10 cellular contexts compared by ENCODE assay signal in genomic region chr15:83283813-83284562, GRCh38. TPM values are rescaled to one million over a fixed set of nuclear protein-coding genes. Genes with fewer than 3 reads are reported as not detected.
DNase-seq lines count a peak whose midpoint lies in the region; ATAC-seq, FAIRE-seq and TF ChIP-seq lines count a peak whose summit lies in the region.
"Had no signal": no experiment of that assay in that cellular context is flagged by ENCODE, and none has a peak within 500 bp of the region (broad histone marks: within the 10 kb centered on the region; RNA-seq: fewer than 3 reads in every experiment).

No MANE protein-coding gene starts in this region.

- H3K27ac Mint-ChIP-seq in T-helper 2 cell treated with Interferon-gamma antibody and Interleukin-4, amounts not matched to agents 5 μg/mL and 100 μg/mL, for 36 hours, result no peak overlapping the region
- peak overlapping the region; percentile 99 for H3K27ac Mint-ChIP-seq in MCF 10A (ENCODE audit: low read depth, unreplicated experiment)

- H3K9ac ChIP-seq in keratinocyte (ENCODE audit: control insufficient read depth, extremely low read depth, insufficient read depth, low read length), result peak overlapping the region; percentile 94

- H3K4me1 ChIP-seq in keratinocyte (ENCODE audit: control insufficient read depth, extremely low read depth, insufficient read depth, low read length), result peaks cover 48% of the 10 kb centered on the region
- no peaks in the 10 kb centered on the region for H3K4me1 ChIP-seq in thymus (ENCODE audit: control insufficient read depth, insufficient read depth, low read length)

- TF ChIP-seq CTCF in MCF 10A (IDR thresholded peaks at IDR 0.05; ENCODE audit: unreplicated experiment) (no peak), keratinocyte (optimal IDR thresholded peaks at IDR 0.05 in 1 of 3, IDR thresholded peaks at IDR 0.05 in 1 of 3, conservative IDR thresholded peaks at IDR 0.05 in 1 of 3; ENCODE audit: extremely low read depth in 1 of 3, insufficient read depth in 2 of 3, low read length in 3 of 3) (no peak)

- H3K79me2 ChIP-seq in keratinocyte (ENCODE audit: control insufficient read depth, insufficient read depth, low read length), result peaks cover 57% of the 10 kb centered on the region

- peaks cover 74% of the 10 kb centered on the region for H3K27me3 Mint-ChIP-seq in T-helper 2 cell treated with Interferon-gamma antibody and Interleukin-4, amounts not matched to agents 5 μg/mL and 100 μg/mL, for 36 hours (ENCODE audit: low read depth)
- H3K27me3 Mint-ChIP-seq in MCF 10A (ENCODE audit: insufficient read depth, unreplicated experiment), result no peaks in the 10 kb centered on the region

- no peaks in the 10 kb centered on the region for H3K9me1 ChIP-seq in keratinocyte (ENCODE audit: control insufficient read depth, extremely low read depth, insufficient read depth, low read length)

- FAIRE-seq in keratinocyte (lab: Jason Lieb, UNC), result no peak

- H3K4me3 Mint-ChIP-seq in T-helper 2 cell treated with Interferon-gamma antibody and Interleukin-4, amounts not matched to agents 5 μg/mL and 100 μg/mL, for 36 hours, result peak overlapping the region; percentile 55
- H3K4me3 Mint-ChIP-seq in MCF 10A (ENCODE audit: unreplicated experiment), result peak overlapping the region; percentile 99

- H3K36me3 ChIP-seq in keratinocyte (ENCODE audit: control insufficient read depth in 2 of 2, extremely low read depth in 1 of 2, insufficient read depth in 2 of 2, low read length in 2 of 2) (peaks cover 5 to 28% of the 10 kb centered on the region in 2 experiments), thymus (ENCODE audit: control insufficient read depth, insufficient read depth) (no peaks in the 10 kb centered on the region)

- H3K9me3 ChIP-seq in keratinocyte (ENCODE audit: control insufficient read depth, low read depth, low read length) (no peaks in the 10 kb centered on the region), thymus (ENCODE audit: control insufficient read depth) (no peaks in the 10 kb centered on the region)

- CTCF ChIA-PET in MCF 10A (lab: Yijun Ruan, JAX), result interaction anchor here (1.1 to 1.3 kb wide), 3 partner anchors 38 to 152 kb away, joined by 3 read pairs; no protein-coding TSS in a partner anchor

- no peaks in the 10 kb centered on the region for H3K9me3 Mint-ChIP-seq in T-helper 2 cell treated with Interferon-gamma antibody and Interleukin-4, amounts not matched to agents 5 μg/mL and 100 μg/mL, for 36 hours
- no peaks in the 10 kb centered on the region for H3K9me3 Mint-ChIP-seq in MCF 10A (ENCODE audit: unreplicated experiment)

- no peak for DNase-seq in T-helper 2 cell treated with Interferon-gamma antibody and Interleukin-4, amounts not matched to agents 5 μg/mL and 100 μg/mL, for 36 hours (ENCODE audit: low spot score)
- DNase-seq in T-helper 2 cell (no peak), MCF 10A (ENCODE audit: unreplicated experiment) (no peak), keratinocyte (ENCODE audit: low read depth, low spot score) (no peak), LoVo (ENCODE audit: low spot score) (no peak)
- DNase-seq in stimulated activated CD4-positive, alpha-beta T cell treated with anti-CD3 and anti-CD28 coated beads, Interleukin-2, amount 100 ng/mL, for 48 hours, result no peak

- WGBS in thymus, result 6% methylated on average over 81 of the region's 81 CpGs

- H3K4me3 ChIP-seq in keratinocyte (ENCODE audit: control insufficient read depth in 2 of 3, extremely low read depth in 1 of 3, insufficient read depth in 2 of 3, low read depth in 1 of 3, low read length in 3 of 3) (peak overlapping the region; percentile 79 to 90 (median 83)), thymus (ENCODE audit: low read length) (peak overlapping the region; percentile 29)

- H3K4me2 ChIP-seq in keratinocyte (ENCODE audit: control insufficient read depth, extremely low read depth, insufficient read depth, low read depth, low read length), result no peak overlapping the region

- H3K36me3 Mint-ChIP-seq in T-helper 2 cell treated with Interferon-gamma antibody and Interleukin-4, amounts not matched to agents 5 μg/mL and 100 μg/mL, for 36 hours (ENCODE audit: low read depth), result no peaks in the 10 kb centered on the region
- peaks cover 48% of the 10 kb centered on the region for H3K36me3 Mint-ChIP-seq in MCF 10A (ENCODE audit: insufficient read depth, unreplicated experiment)

- H3K4me1 Mint-ChIP-seq in T-helper 2 cell treated with Interferon-gamma antibody and Interleukin-4, amounts not matched to agents 5 μg/mL and 100 μg/mL, for 36 hours (ENCODE audit: low read depth), result peaks cover 2% of the 10 kb centered on the region
- peaks cover 59% of the 10 kb centered on the region for H3K4me1 Mint-ChIP-seq in MCF 10A (ENCODE audit: insufficient read depth, unreplicated experiment)

- POLR2A ChIA-PET in MCF 10A (lab: Yijun Ruan, JAX), result interaction anchor here (0.8 to 11.4 kb wide), 12 partner anchors 9 to 473 kb away, joined by 3 to 269 read pairs (median 8); no protein-coding TSS in a partner anchor

- peaks cover 5% of the 10 kb centered on the region for H4K20me1 ChIP-seq in keratinocyte (ENCODE audit: control insufficient read depth, extremely low read depth, insufficient read depth, low read length)

- intact Hi-C loops in MCF 10A (cut with micrococcal nuclease), result loop anchor here (2.0 kb wide), 2 partner anchors 95 to 153 kb away; no protein-coding TSS in a partner anchor

- H2AFZ ChIP-seq in keratinocyte (ENCODE audit: control insufficient read depth, low read length), result no peak overlapping the region

- H3K27ac ChIP-seq in keratinocyte (ENCODE audit: control insufficient read depth, insufficient read depth, low read length) (peak overlapping the region; percentile 88), thymus (ENCODE audit: low read depth) (peak overlapping the region; percentile 58)
- H3K27ac ChIP-seq: C4-2B had no signal

- BruUV-seq in MCF 10A (replicated peaks; lab: Mats Ljungman, UMichigan), result no TSS peak

- dilution Hi-C loops in keratinocyte (cut with MboI; ENCODE audit: extremely low pct_ligation_motif_present, low sequenced_read_pairs), result no loop called here

- H3K27me3 ChIP-seq in keratinocyte (ENCODE audit: control insufficient read depth, extremely low read depth, insufficient read depth, low read length), result no peaks in the 10 kb centered on the region
- peaks cover 54% of the 10 kb centered on the region for H3K27me3 ChIP-seq in thymus (ENCODE audit: control insufficient read depth, insufficient read depth)

- ATAC-seq in HG03442 (IDR thresholded peaks at IDR 0.05; ENCODE audit: unreplicated experiment), result no peak

RNA-seq across cellular contexts. Expression of gene BNC1, which starts 0.5 kb away (rescaled TPM):
- total RNA-seq in MCF 10A (2022), result 68.3 and 93.5 TPM in 2 replicates
- polyA plus RNA-seq in keratinocyte (109 to 182 TPM (median 137 TPM) in 3 replicates), thymus (6.8 TPM)
- 17.3 TPM for polyA plus RNA-seq in keratinocyte (2011; ENCODE audit: low read depth)
- polyA plus RNA-seq in keratinocyte (2011; cell fraction: cytosol; rRNA removed), result 94.9 and 129 TPM in 2 replicates
- 186 and 215 TPM in 2 replicates for polyA plus RNA-seq in keratinocyte (2011; cell fraction: nucleus; rRNA removed)
- polyA plus RNA-seq in keratinocyte (2012; ENCODE audit: low replicate concordance), result 41.1 and 106 TPM in 2 replicates
- 161 to 227 TPM (median 203 TPM) in 3 replicates for polyA minus RNA-seq in keratinocyte
- polyA minus RNA-seq in keratinocyte (2011; cell fraction: cytosol; rRNA and poly(A)+ RNA removed), result 103 TPM
- polyA minus RNA-seq in keratinocyte (2011; cell fraction: nucleus; rRNA and poly(A)+ RNA removed), result 117 and 228 TPM in 2 replicates
- total RNA-seq: SK-MEL-5 had no signal
